Comparison of ENCODE assay signal across 11 cellular contexts in the genomic region with DNA sequence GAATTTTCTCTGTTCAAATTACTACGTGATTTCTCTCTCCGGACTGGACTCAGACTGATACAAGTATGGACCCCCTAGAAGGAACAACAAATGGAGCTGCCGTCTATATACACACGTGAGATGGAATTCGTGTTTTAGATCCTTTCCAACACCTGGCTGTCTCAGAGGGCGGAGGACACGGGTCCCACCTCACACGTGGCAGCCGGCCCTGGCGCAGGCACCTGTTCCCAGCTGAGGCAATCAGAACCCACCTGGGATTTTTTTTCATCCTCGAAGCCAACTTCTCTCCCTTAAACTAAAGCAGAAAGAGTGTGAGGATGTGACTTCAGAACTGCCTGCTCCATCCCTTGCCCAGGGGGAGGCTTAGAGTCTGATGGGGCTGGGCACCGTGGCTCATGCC. TPM values are rescaled to one million over a fixed set of nuclear protein-coding genes. Genes with fewer than 3 reads are reported as not detected.
A peak's percentile ranks its signal among the peaks of the same experiment; 100 is the strongest.
DNase-seq lines count a peak whose midpoint lies in the region; ATAC-seq, FAIRE-seq and TF ChIP-seq lines count a peak whose summit lies in the region.
"Had no signal": no experiment of that assay in that cellular context is flagged by ENCODE, and none has a peak within 500 bp of the region (broad histone marks: within the 10 kb centered on the region; RNA-seq: fewer than 3 reads in every experiment).

No MANE protein-coding gene starts in this region.

- no peaks in the 10 kb centered on the region for H3K27me3 ChIP-seq in BE2C
- no peaks in the 10 kb centered on the region for H3K27me3 ChIP-seq in KMS-11 (ENCODE audit: insufficient read depth, low read depth)
- H3K27me3 ChIP-seq in muscle layer of duodenum (ENCODE audit: low read depth, low read length) = no peaks in the 10 kb centered on the region
- H3K27me3 ChIP-seq: cardiac muscle cell had no signal

- H3K4me3 ChIP-seq in BE2C (ENCODE audit: low read depth, low read length) (peak overlapping the region; percentile 45), KMS-11 (IDR thresholded peaks at IDR 0.05; ENCODE audit: insufficient read depth, low read depth, low read length) (no peak overlapping the region), muscle layer of duodenum (ENCODE audit: low read depth in 1 of 2, low read length in 2 of 2) (peak overlapping the region; percentile 39 to 53)
- H3K4me3 ChIP-seq: cardiac muscle cell had no signal

- H3K79me2 ChIP-seq in KMS-11 (ENCODE audit: insufficient read depth, low read depth) = no peaks in the 10 kb centered on the region

- peak overlapping the region; percentile 72; the same call in 1 of the 2 replicates for H2AFZ ChIP-seq in KMS-11 (ENCODE audit: low read depth)

- TF ChIP-seq CTCF in BE2C (IDR thresholded peaks at IDR 0.05; ENCODE audit: low read depth, low read length) (no peak), KMS-11 (conservative IDR thresholded peaks at IDR 0.05; ENCODE audit: low read depth, low read length) (no peak), D721Med (IDR thresholded peaks at IDR 0.05; ENCODE audit: insufficient read depth, missing control alignments) (no peak)

- no peaks in the 10 kb centered on the region for H3K9me3 ChIP-seq in BE2C
- no peaks in the 10 kb centered on the region for H3K9me3 ChIP-seq in muscle layer of duodenum (ENCODE audit: control insufficient read depth in 1 of 2, low read length in 2 of 2)

- FAIRE-seq in D721Med (lab: Jason Lieb, UNC) = no peak

- H3K9ac ChIP-seq in KMS-11 = no peak overlapping the region

- H3K36me3 ChIP-seq in BE2C = no peaks in the 10 kb centered on the region
- no peaks in the 10 kb centered on the region for H3K36me3 ChIP-seq in KMS-11 (ENCODE audit: insufficient read depth)
- no peaks in the 10 kb centered on the region for H3K36me3 ChIP-seq in muscle layer of duodenum (ENCODE audit: control insufficient read depth in 1 of 2, insufficient read depth in 2 of 2, low read length in 2 of 2)
- H3K36me3 ChIP-seq: cardiac muscle cell had no signal

- H4K20me1 ChIP-seq in KMS-11 (ENCODE audit: insufficient read depth) = no peaks in the 10 kb centered on the region

- no peak for ATAC-seq in GM21526 (IDR thresholded peaks at IDR 0.05; ENCODE audit: low FRiP score, unreplicated experiment)
- ATAC-seq in GM19351 (IDR thresholded peaks at IDR 0.05; ENCODE audit: unreplicated experiment) = no peak

- H3K27ac ChIP-seq in KMS-11 (no peak overlapping the region), angular gyrus (ENCODE audit: low read depth, low read length) (peak overlapping the region; percentile 25), muscle layer of duodenum (ENCODE audit: low read length) (no peak overlapping the region)
- H3K27ac ChIP-seq: cardiac muscle cell had no signal

- H3K4me1 ChIP-seq in BE2C = no peaks in the 10 kb centered on the region
- no peaks in the 10 kb centered on the region for H3K4me1 ChIP-seq in KMS-11 (ENCODE audit: low read depth, poor library complexity, severe bottlenecking)
- H3K4me1 ChIP-seq in muscle layer of duodenum (ENCODE audit: control insufficient read depth in 1 of 2, insufficient read depth in 2 of 2, low read length in 2 of 2) = peaks cover 0 to 7% of the 10 kb centered on the region in 2 donors

- DNase-seq in BE2C (no peak), D721Med (ENCODE audit: insufficient read length, low spot score) (no peak), OCI-M2 (lab: John Stamatoyannopoulos, UW; ENCODE audit: unreplicated experiment) (no peak)
- DNase-seq: activated CD4-positive, alpha-beta T cell treated with anti-CD3 and anti-CD28 coated beads for 1 hour; natural killer cell had no signal

- peak overlapping the region; percentile 52; the same call in 1 of the 2 replicates for H3K4me2 ChIP-seq in KMS-11

RNA-seq across cellular contexts. Expression of a gene that starts 34.1 kb away (rescaled TPM):
- 31.8 TPM for polyA plus RNA-seq in BE2C (2012; ENCODE audit: insufficient read depth, insufficient read length, low read depth)
